In genomic region chr7:100632951-100633717, GRCh38 we compare ENCODE assay signal across 8 cellular contexts. TPM values are rescaled to one million over a fixed set of nuclear protein-coding genes. Genes with fewer than 3 reads are reported as not detected.
A peak's percentile ranks its signal among the peaks of the same experiment; 100 is the strongest.
DNase-seq lines count a peak whose midpoint lies in the region; ATAC-seq and TF ChIP-seq lines count a peak whose summit lies in the region.

No MANE protein-coding gene starts in this region.

- H3K9me3 Mint-ChIP-seq in stimulated activated naive B cell treated with anti-CD40 and anti-IgM and Interleukin-4, amounts not matched to agents 10 μg/mL and 1 μg/mL and 100 μg/mL, for 72 hours = no peaks in the 10 kb centered on the region

- H3K4me1 ChIP-seq in mesendoderm (ENCODE audit: control insufficient read depth, low read depth, low read length) = no peaks in the 10 kb centered on the region

- H3K56ac ChIP-seq in mesendoderm (ENCODE audit: low read length) = peak overlapping the region; percentile 86

- peak overlapping the region; percentile 83 for H3K9ac ChIP-seq in mesendoderm (ENCODE audit: low read length)

- H3K27me3 ChIP-seq in mesendoderm (ENCODE audit: insufficient read depth, low read length, poor library complexity) = no peaks in the 10 kb centered on the region

- peak overlapping the region; percentile 32 for H3K18ac ChIP-seq in mesendoderm (ENCODE audit: low read length)

- H3K4me3 ChIP-seq in coronary artery (peak overlapping the region; percentile 72), mesendoderm (ENCODE audit: low read length) (peak overlapping the region; percentile 46)

- H3K79me1 ChIP-seq in mesendoderm (ENCODE audit: low read length) = no peaks in the 10 kb centered on the region

- H2AK5ac ChIP-seq in mesendoderm (ENCODE audit: low read length) = no peak overlapping the region

- H3K4ac ChIP-seq in mesendoderm (ENCODE audit: low read depth, low read length) = peak overlapping the region; percentile 8

- H4K5ac ChIP-seq in mesendoderm (ENCODE audit: low read length) = no peak overlapping the region

- no peaks in the 10 kb centered on the region for H3K36me3 ChIP-seq in mesendoderm (ENCODE audit: control insufficient read depth, insufficient read depth, low read length)

- no peaks in the 10 kb centered on the region for H3K79me2 ChIP-seq in mesendoderm (ENCODE audit: control insufficient read depth, insufficient read depth, low read length)

- H3K4me1 Mint-ChIP-seq in stimulated activated naive B cell treated with anti-CD40 and anti-IgM and Interleukin-4, amounts not matched to agents 10 μg/mL and 1 μg/mL and 100 μg/mL, for 72 hours = peaks cover 16 to 23% of the 10 kb centered on the region in 2 donors

- H3K27me3 Mint-ChIP-seq in stimulated activated naive B cell treated with anti-CD40 and anti-IgM and Interleukin-4, amounts not matched to agents 10 μg/mL and 1 μg/mL and 100 μg/mL, for 72 hours = no peaks in the 10 kb centered on the region

- H3K36me3 Mint-ChIP-seq in stimulated activated naive B cell treated with anti-CD40 and anti-IgM and Interleukin-4, amounts not matched to agents 10 μg/mL and 1 μg/mL and 100 μg/mL, for 72 hours = peaks cover 0 to 7% of the 10 kb centered on the region in 2 donors

- peak overlapping the region; percentile 86 for H3K27ac Mint-ChIP-seq in stimulated activated naive B cell treated with anti-CD40 and anti-IgM and Interleukin-4, amounts not matched to agents 10 μg/mL and 1 μg/mL and 100 μg/mL, for 72 hours

- H2BK5ac ChIP-seq in mesendoderm (ENCODE audit: low read length) = no peak overlapping the region

- peak overlapping the region; percentile 99 for H3K4me2 ChIP-seq in mesendoderm (ENCODE audit: low read length)

- no peak for TF ChIP-seq CTCF in coronary artery (IDR thresholded peaks at IDR 0.05)

- H3K27ac ChIP-seq in coronary artery = no peak overlapping the region
- H3K27ac ChIP-seq in mesendoderm (ENCODE audit: low read depth, low read length) = no peak overlapping the region

- H3K4me3 Mint-ChIP-seq in stimulated activated naive B cell treated with anti-CD40 and anti-IgM and Interleukin-4, amounts not matched to agents 10 μg/mL and 1 μg/mL and 100 μg/mL, for 72 hours = peak overlapping the region; percentile 85 to 93

- WGBS in mesendoderm (ENCODE audit: extremely low coverage, insufficient coverage, low lambda C conversion rate) = no CpG with 5 or more reads among the region's 72 CpGs

- H2BK15ac ChIP-seq in mesendoderm (replicated peaks; ENCODE audit: low read depth) = no peak overlapping the region

- ATAC-seq in stimulated activated naive B cell treated with anti-CD40 and anti-IgM and Interleukin-4, amounts not matched to agents 10 μg/mL and 1 μg/mL and 100 μg/mL, for 72 hours (replicated peaks) = peak; percentile 72 to 73

- no peak overlapping the region for H4K8ac ChIP-seq in mesendoderm (ENCODE audit: low read depth, low read length)

- H2BK120ac ChIP-seq in mesendoderm (ENCODE audit: low read depth, low read length) = peak overlapping the region; percentile 15

- no peak overlapping the region for H3K23ac ChIP-seq in mesendoderm (ENCODE audit: low read length)

- peak; percentile 53 for DNase-seq in NK-92 treated with Interleukin-12 subunit alpha and Interleukin-12 subunit beta, amount 100 ng/mL, for 24 hours (lab: John Stamatoyannopoulos, UW)
- DNase-seq in NK-92 (lab: John Stamatoyannopoulos, UW; ENCODE audit: unreplicated experiment) = no peak
- peak; percentile 67 for DNase-seq in LoVo (ENCODE audit: low spot score)
- peak; percentile 26 to 46 (median 38) for DNase-seq in activated CD4-positive, CD25-positive, alpha-beta regulatory T cell (lab: John Stamatoyannopoulos, UW)
- DNase-seq in coronary artery (ENCODE audit: low spot score) = no peak
- DNase-seq in mesendoderm = peak; percentile 40
- peak; percentile 58 for DNase-seq in stimulated activated naive B cell treated with anti-CD40 and anti-IgM and Interleukin-4, amounts not matched to agents 10 μg/mL and 1 μg/mL and 100 μg/mL, for 72 hours
- no peak for DNase-seq in NCI-H2081 treated with DMSO at 0.1 percent for 48 hours (lab: John Stamatoyannopoulos, UW)

RNA-seq across cellular contexts. Expression of gene TFR2, which starts 8.2 kb away (rescaled TPM):
- polyA plus RNA-seq in mesendoderm (2013, experiment 1 of 2) = 1.0 TPM
- polyA plus RNA-seq in mesendoderm (2013, experiment 2 of 2) = 0.84 TPM

RNA-seq across cellular contexts. Expression of gene MOSPD3, which starts 20.8 kb away (rescaled TPM):
- polyA plus RNA-seq in mesendoderm (2013, experiment 1 of 2) = 16.3 TPM
- polyA plus RNA-seq in mesendoderm (2013, experiment 2 of 2) = 16.5 TPM

RNA-seq across cellular contexts. Expression of gene ACTL6B, which starts 23.1 kb away (rescaled TPM):
- polyA plus RNA-seq in mesendoderm (2013, experiment 1 of 2) = 0.39 TPM
- polyA plus RNA-seq in mesendoderm (2013, experiment 2 of 2) = 0.42 TPM

RNA-seq across cellular contexts. Expression of gene PCOLCE, which starts 31.0 kb away (rescaled TPM):
- 32.1 TPM for polyA plus RNA-seq in mesendoderm (2013, experiment 1 of 2)
- polyA plus RNA-seq in mesendoderm (2013, experiment 2 of 2) = 33.1 TPM

RNA-seq across cellular contexts. Expression of gene GNB2, which starts 40.4 kb away (rescaled TPM):
- polyA plus RNA-seq in mesendoderm (2013, experiment 1 of 2) = 68.1 TPM
- 70.0 TPM for polyA plus RNA-seq in mesendoderm (2013, experiment 2 of 2)

Comparison
In these comparisons a context has a peak if more than half of its experiments do, and no peak if none do; other contexts are left out.
1. DNase-seq: peak in NK-92 treated with Interleukin-12 subunit alpha and Interleukin-12 subunit beta, amount 100 ng/mL, for 24 hours (single experiment), LoVo (single experiment), activated CD4-positive, CD25-positive, alpha-beta regulatory T cell (4 of 4), mesendoderm (single experiment) and stimulated activated naive B cell treated with anti-CD40 and anti-IgM and Interleukin-4, amounts not matched to agents 10 μg/mL and 1 μg/mL and 100 μg/mL, for 72 hours (single experiment); none in NK-92 (single experiment), coronary artery (single experiment) and NCI-H2081 treated with DMSO at 0.1 percent for 48 hours (single experiment).